13 cellular contexts compared by ENCODE assay signal in the genomic region with DNA sequence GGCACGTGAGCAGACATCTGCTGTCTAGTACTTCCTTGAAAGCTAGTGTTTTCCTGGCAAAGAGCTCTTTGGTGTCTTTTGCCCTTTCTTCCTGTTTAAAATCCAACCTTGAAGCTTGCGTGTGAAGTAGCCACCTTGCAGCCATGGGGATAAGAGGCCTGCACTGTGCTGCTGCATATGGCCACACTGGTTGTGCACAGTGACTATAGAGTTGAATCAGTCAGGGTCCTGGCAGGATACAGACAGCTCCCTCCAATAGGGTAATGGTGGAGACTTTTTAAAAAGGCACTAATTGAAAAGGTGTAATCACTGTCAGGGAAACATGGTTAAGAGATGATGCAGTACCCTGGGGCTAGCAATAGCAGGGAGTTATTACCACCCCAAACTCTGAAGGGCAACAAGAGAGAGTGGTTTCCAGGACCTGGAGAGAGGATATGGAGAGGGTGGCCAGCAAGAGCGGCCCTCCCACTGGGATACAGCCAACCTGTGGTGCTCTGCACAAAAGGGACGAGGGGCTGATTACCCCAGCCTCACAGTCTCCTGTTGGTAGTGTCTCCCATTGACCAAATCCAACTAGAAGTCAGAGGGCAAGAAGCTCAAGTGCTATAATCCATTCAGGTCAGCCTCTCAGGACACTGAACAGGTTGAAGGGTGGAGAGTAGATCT. TPM values are rescaled to one million over a fixed set of nuclear protein-coding genes. Genes with fewer than 3 reads are reported as not detected.
A peak's percentile ranks its signal among the peaks of the same experiment; 100 is the strongest.
DNase-seq lines count a peak whose midpoint lies in the region; TF ChIP-seq lines count a peak whose summit lies in the region.
"Had no signal": no experiment of that assay in that cellular context is flagged by ENCODE, and none has a peak within 500 bp of the region (broad histone marks: within the 10 kb centered on the region; RNA-seq: fewer than 3 reads in every experiment).

No MANE protein-coding gene starts in this region.

- POLR2A ChIA-PET in MCF 10A (lab: Yijun Ruan, JAX): interaction anchor here (2.0 kb wide), 1 partner anchor 9 kb away, joined by 7 read pairs; a partner anchor contains a TSS

- no peak for TF ChIP-seq POLR2A in sigmoid colon (IDR thresholded peaks at IDR 0.05)

- peaks cover 21% of the 10 kb centered on the region for H3K4me1 Mint-ChIP-seq in endodermal cell
- H3K4me1 Mint-ChIP-seq in MCF 10A (ENCODE audit: insufficient read depth, unreplicated experiment): peaks cover 23% of the 10 kb centered on the region

- H3K9ac ChIP-seq in HUES48 (ENCODE audit: low read depth, low read length): 0 out of 2 replicates have a peak overlapping the region, but pooled peaks have one; percentile 20
- no peak overlapping the region for H3K9ac ChIP-seq in endodermal cell (ENCODE audit: extremely low read depth, low read length, poor library complexity, severe bottlenecking)

- DNase-seq in NCI-H69 (lab: John Stamatoyannopoulos, UW) (peak; percentile 91), endodermal cell (peak; percentile 76), sigmoid colon (no peak), GM03348 (ENCODE audit: low spot score) (no peak), MCF 10A (ENCODE audit: unreplicated experiment) (no peak), substantia nigra (lab: John Stamatoyannopoulos, UW) (no peak)
- DNase-seq: Calu3; CD4-positive, alpha-beta memory T cell; DMS79; NCI-H1436; NCI-H2081; NCI-H82 had no signal

- peak overlapping the region; percentile 67 for H3K27ac Mint-ChIP-seq in endodermal cell
- H3K27ac Mint-ChIP-seq in MCF 10A (ENCODE audit: low read depth, unreplicated experiment): no peak overlapping the region
- H3K27ac Mint-ChIP-seq: CD4-positive, alpha-beta memory T cell had no signal

- H3K36me3 ChIP-seq in HUES48 (ENCODE audit: control insufficient read depth, insufficient read depth, low read length) (no peaks in the 10 kb centered on the region), endodermal cell (ENCODE audit: control insufficient read depth, insufficient read depth, low read length) (no peaks in the 10 kb centered on the region), sigmoid colon (no peaks in the 10 kb centered on the region)

- no TSS peak for BruUV-seq in MCF 10A (replicated peaks; lab: Mats Ljungman, UMichigan)

- CTCF ChIA-PET in MCF 10A (lab: Yijun Ruan, JAX): interaction anchor here (0.6 to 2.5 kb wide), 3 partner anchors 9 to 54 kb away, joined by 3 to 10 read pairs (median 4); no protein-coding TSS in a partner anchor

- H3K9me3 Mint-ChIP-seq in endodermal cell (peaks cover 1% of the 10 kb centered on the region), MCF 10A (ENCODE audit: unreplicated experiment) (no peaks in the 10 kb centered on the region)

- H3K9me3 ChIP-seq in HUES48 (ENCODE audit: control insufficient read depth, insufficient read depth, low read length) (no peaks in the 10 kb centered on the region), endodermal cell (ENCODE audit: control insufficient read depth, low read length) (no peaks in the 10 kb centered on the region), sigmoid colon (no peaks in the 10 kb centered on the region)

- no peak overlapping the region for H3K4me3 ChIP-seq in HUES48 (ENCODE audit: low read depth, low read length)
- no peak overlapping the region for H3K4me3 ChIP-seq in endodermal cell (ENCODE audit: low read length)
- H3K4me3 ChIP-seq in sigmoid colon: no peak overlapping the region

- TF ChIP-seq EP300 in sigmoid colon (IDR thresholded peaks at IDR 0.05): no peak

- H3K36me3 Mint-ChIP-seq in endodermal cell (ENCODE audit: low read depth) (no peaks in the 10 kb centered on the region), MCF 10A (ENCODE audit: insufficient read depth, unreplicated experiment) (peaks cover 3% of the 10 kb centered on the region)
- H3K36me3 Mint-ChIP-seq: CD4-positive, alpha-beta memory T cell had no signal

- H3K4me3 Mint-ChIP-seq in endodermal cell (no peak overlapping the region), MCF 10A (ENCODE audit: unreplicated experiment) (no peak overlapping the region)
- H3K4me3 Mint-ChIP-seq: CD4-positive, alpha-beta memory T cell had no signal

- H3K27me3 ChIP-seq in HUES48 (ENCODE audit: control insufficient read depth, insufficient read depth, low read length): peaks cover 6% of the 10 kb centered on the region; the same call in 1 of the 2 replicates
- peaks cover 9% of the 10 kb centered on the region for H3K27me3 ChIP-seq in endodermal cell (ENCODE audit: control insufficient read depth, insufficient read depth, low read length, poor library complexity, severe bottlenecking)
- no peaks in the 10 kb centered on the region for H3K27me3 ChIP-seq in sigmoid colon

- WGBS in endodermal cell (ENCODE audit: insufficient coverage in 1 of 2, insufficient read length in 1 of 2), 2 experiments: 73 to 85% methylated on average over 3 to 4 of the region's 4 CpGs
- 76 to 90% methylated on average over 4 of the region's 4 CpGs for WGBS in sigmoid colon, 2 donors

- intact Hi-C loops in sigmoid colon (cut with DNase I) (no loop called here), MCF 10A (cut with micrococcal nuclease) (no loop called here)

- no peak overlapping the region for H3K27ac ChIP-seq in HUES48 (ENCODE audit: low read depth, low read length)
- no peak overlapping the region for H3K27ac ChIP-seq in endodermal cell (ENCODE audit: low read depth, low read length)
- peak overlapping the region in 3 of 4 donors; percentile 59 to 71 (median 70) for H3K27ac ChIP-seq in sigmoid colon
- H3K27ac ChIP-seq in substantia nigra (ENCODE audit: low read depth, low read length, poor library complexity, severe bottlenecking): no peak overlapping the region

- peaks cover 13% of the 10 kb centered on the region for H3K4me1 ChIP-seq in HUES48 (ENCODE audit: control insufficient read depth, insufficient read depth, low read length)
- H3K4me1 ChIP-seq in endodermal cell (ENCODE audit: control insufficient read depth, insufficient read depth, low read length): peaks cover 3% of the 10 kb centered on the region
- peaks cover 0 to 43% (median 32%) of the 10 kb centered on the region in 4 donors for H3K4me1 ChIP-seq in sigmoid colon

- TF ChIP-seq CTCF in endodermal cell (conservative IDR thresholded peaks at IDR 0.05): no peak
- TF ChIP-seq CTCF in sigmoid colon (IDR thresholded peaks at IDR 0.05): no peak
- TF ChIP-seq CTCF in MCF 10A (IDR thresholded peaks at IDR 0.05; ENCODE audit: unreplicated experiment): no peak

- H3K27me3 Mint-ChIP-seq in endodermal cell (ENCODE audit: insufficient read depth) (peaks cover 13% of the 10 kb centered on the region), MCF 10A (ENCODE audit: insufficient read depth, unreplicated experiment) (no peaks in the 10 kb centered on the region)

RNA-seq across cellular contexts. Expression of a gene that starts 4.8 kb away (rescaled TPM):
- total RNA-seq in endodermal cell (1 to 10 TPM in 1 of 2 donors, under 1 TPM in 1; 0.69 to 1.3 TPM), sigmoid colon (10 to 100 TPM; 12.5 to 53.2 (median 17.7) TPM), MCF 10A (2022) (0.79 and 2.0 TPM in 2 replicates)
- 3.7 TPM for polyA plus RNA-seq in endodermal cell (2013, experiment 1 of 2)
- polyA plus RNA-seq in endodermal cell (2013, experiment 2 of 2): 4.1 TPM
- polyA plus RNA-seq in sigmoid colon: 1 to 10 TPM; 1.6 to 6.4 (median 4.2) TPM
- total RNA-seq: Calu3; CD4-positive, alpha-beta memory T cell had no signal

RNA-seq across cellular contexts. Expression of a gene that starts 9.5 kb away (rescaled TPM):
- total RNA-seq in endodermal cell: 1 to 10 TPM; 2.2 to 3.4 TPM
- polyA plus RNA-seq in endodermal cell (2013, experiment 1 of 2): 7.0 TPM
- polyA plus RNA-seq in endodermal cell (2013, experiment 2 of 2): 6.9 TPM
- 10 to 100 TPM; 35.7 to 53.6 (median 47.1) TPM for total RNA-seq in sigmoid colon
- 1 to 10 TPM; 4.9 to 5.6 (median 5.4) TPM for polyA plus RNA-seq in sigmoid colon
- 10.3 and 11.4 TPM in 2 replicates for total RNA-seq in MCF 10A (2022)

Comparison
In these comparisons a context has a peak if more than half of its experiments do, and no peak if none do; other contexts are left out.
1. H3K27ac ChIP-seq: peak in sigmoid colon (3 of 4); none in HUES48 (single experiment), endodermal cell (single experiment) and substantia nigra (single experiment).
2. DNase-seq: peak in NCI-H69 (single experiment) and endodermal cell (single experiment); none in sigmoid colon (single experiment), GM03348 (single experiment), MCF 10A (single experiment) and substantia nigra (0 of 49).